ENCODE assay signal across 15 cellular contexts in genomic region chr14:54451178-54451601, GRCh38.
"Had no signal": no experiment of that assay in that cellular context is flagged by ENCODE, and none has a peak within 500 bp of the region (broad histone marks: within the 10 kb centered on the region; RNA-seq: fewer than 3 reads in every experiment).

No MANE protein-coding gene starts in this region.

- H3K27ac ChIP-seq: epithelial cell of prostate, gastrocnemius medialis, psoas muscle, thyroid gland, WERI-Rb-1 had no signal

- FAIRE-seq: astrocyte, bronchial epithelial cell had no signal

- H3K9me3 Mint-ChIP-seq: activated CD8-positive, alpha-beta T cell treated with anti-CD3 and anti-CD28 coated beads for 36 hours; activated T-cell treated with anti-CD3 and anti-CD28 coated beads, Interleukin-2, amount 50 U/mL, for 4 hours; immature natural killer cell; nephron progenitor cell had no signal

- H3K4me1 ChIP-seq: gastrocnemius medialis, psoas muscle had no signal

- DNase-seq: activated effector memory CD4-positive, alpha-beta T cell treated with Interleukin-2 at 50 U/mL for 16 hours; activated naive CD4-positive, alpha-beta T cell treated with anti-CD3 and anti-CD28 coated beads, Interleukin-2, amount 50 U/mL, for 16 hours; activated T-cell treated with anti-CD3 and anti-CD28 coated beads, Interleukin-2, amount 50 U/mL, for 4 hours; gastrocnemius medialis; heart left ventricle; immature natural killer cell; nephron progenitor cell; psoas muscle; thyroid gland; WERI-Rb-1 had no signal

- H3K27me3 ChIP-seq: gastrocnemius medialis, heart left ventricle, thyroid gland had no signal

- H3K27me3 Mint-ChIP-seq: activated CD8-positive, alpha-beta T cell treated with anti-CD3 and anti-CD28 coated beads for 36 hours had no signal

- H3K4me3 Mint-ChIP-seq: activated CD4-positive, alpha-beta T cell treated with anti-CD3 and anti-CD28 coated beads for 36 hours; activated CD8-positive, alpha-beta T cell treated with anti-CD3 and anti-CD28 coated beads for 36 hours; activated T-cell treated with anti-CD3 and anti-CD28 coated beads, Interleukin-2, amount 50 U/mL, for 4 hours; immature natural killer cell; nephron progenitor cell had no signal

- H3K9me3 ChIP-seq: gastrocnemius medialis, heart left ventricle, psoas muscle, thyroid gland had no signal

- H3K4me1 Mint-ChIP-seq: immature natural killer cell had no signal

- H3K36me3 Mint-ChIP-seq: immature natural killer cell had no signal

- H3K4me3 ChIP-seq: gastrocnemius medialis, heart left ventricle, psoas muscle, thyroid gland had no signal

- H3K36me3 ChIP-seq: gastrocnemius medialis, heart left ventricle, thyroid gland, WERI-Rb-1 had no signal

- H3K27ac Mint-ChIP-seq: activated CD4-positive, alpha-beta T cell treated with anti-CD3 and anti-CD28 coated beads for 36 hours; activated CD8-positive, alpha-beta T cell treated with anti-CD3 and anti-CD28 coated beads for 36 hours; immature natural killer cell; nephron progenitor cell had no signal

- ATAC-seq: activated T-cell treated with anti-CD3 and anti-CD28 coated beads, Interleukin-2, amount 50 U/mL, for 4 hours; gastrocnemius medialis; psoas muscle had no signal
